ENCODE assay signal across 8 cellular contexts in the genomic region with DNA sequence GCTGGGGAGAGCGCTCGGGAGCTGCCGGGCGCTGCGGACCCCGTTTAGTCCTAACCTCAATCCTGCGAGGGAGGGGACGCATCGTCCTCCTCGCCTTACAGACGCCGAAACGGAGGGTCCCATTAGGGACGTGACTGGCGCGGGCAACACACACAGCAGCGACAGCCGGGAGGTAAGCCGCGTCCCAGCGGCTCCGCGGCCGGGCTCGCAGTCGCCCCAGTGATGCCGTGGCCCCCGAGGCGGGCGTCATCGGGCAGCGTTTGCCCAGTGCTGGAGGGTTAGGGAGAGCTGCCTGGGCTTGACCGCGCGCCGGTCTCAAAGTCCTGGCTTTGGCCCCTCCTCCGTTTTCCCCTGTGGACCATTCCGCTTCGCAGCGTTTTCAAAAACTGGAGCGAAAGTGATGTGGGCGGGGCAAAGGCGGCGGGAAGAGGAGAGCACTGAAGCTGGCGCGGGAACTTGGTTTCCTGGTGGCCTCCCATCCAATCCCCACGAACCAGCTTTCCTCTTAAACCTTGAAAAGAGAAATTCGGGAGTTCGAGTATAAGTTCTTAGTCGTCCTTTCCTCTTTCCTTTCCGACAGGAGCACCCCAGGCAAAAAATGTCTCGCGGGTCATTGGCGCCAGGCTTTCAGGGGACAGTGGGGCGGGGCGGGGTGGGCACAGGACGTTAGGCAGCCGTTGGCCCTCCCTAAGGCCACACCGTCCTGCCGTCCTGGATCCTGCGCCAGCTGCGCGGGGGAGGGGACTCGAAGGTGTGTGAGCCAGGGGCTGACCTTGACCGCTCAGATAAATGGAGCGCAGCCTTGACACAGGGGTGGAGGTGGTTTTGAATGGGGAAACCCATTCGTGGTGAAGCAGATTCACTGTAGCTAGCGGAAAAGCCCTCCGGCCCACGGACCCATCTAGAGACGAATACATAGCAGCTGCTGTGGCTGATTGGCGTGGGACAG. TPM values are rescaled to one million over a fixed set of nuclear protein-coding genes. Genes with fewer than 3 reads are reported as not detected.
DNase-seq lines count a peak whose midpoint lies in the region; ATAC-seq and TF ChIP-seq lines count a peak whose summit lies in the region.

No MANE protein-coding gene starts in this region.

- peak; percentile 61 for ATAC-seq in GM21619 (IDR thresholded peaks at IDR 0.05; ENCODE audit: unreplicated experiment)
- ATAC-seq in naive B cell (ENCODE audit: low read depth in 2 of 2) = peak; percentile 71 to 79
- ATAC-seq in stimulated activated naive CD8-positive, alpha-beta T cell treated with anti-CD3 and anti-CD28 coated beads, Interleukin-15, amount 100 ng/mL, for 72 hours = peak; percentile 78

- peak overlapping the region; percentile 88 for H3K4me2 ChIP-seq in DOHH2 (ENCODE audit: low read length)
- peak overlapping the region; percentile 58 for H3K4me2 ChIP-seq in OCI-LY1 (ENCODE audit: low read length)

- H4K20me1 ChIP-seq in DOHH2 (ENCODE audit: control insufficient read depth, insufficient read depth, low read depth, low read length) = no peaks in the 10 kb centered on the region
- H4K20me1 ChIP-seq in OCI-LY1 (ENCODE audit: insufficient read depth, low read length) = no peaks in the 10 kb centered on the region

- peaks cover 8% of the 10 kb centered on the region for H3K9me3 Mint-ChIP-seq in activated T-cell treated with anti-CD3 and anti-CD28 coated beads, Interleukin-2, amount 50 U/mL, for 24 hours
- H3K9me3 Mint-ChIP-seq in naive B cell = peaks cover 0 to 8% (median 2%) of the 10 kb centered on the region in 7 donors
- H3K9me3 Mint-ChIP-seq in stimulated activated naive CD8-positive, alpha-beta T cell treated with anti-CD3 and anti-CD28 coated beads, Interleukin-15, amount 100 ng/mL, for 72 hours = peaks cover 9 to 12% of the 10 kb centered on the region in 2 donors

- H3K36me3 Mint-ChIP-seq in activated T-cell treated with anti-CD3 and anti-CD28 coated beads, Interleukin-2, amount 50 U/mL, for 24 hours (ENCODE audit: low read depth) = peaks cover 51% of the 10 kb centered on the region
- no peaks in the 10 kb centered on the region for H3K36me3 Mint-ChIP-seq in naive B cell

- H3F3A ChIP-seq in DOHH2 (ENCODE audit: control insufficient read depth, insufficient read depth) = no peaks in the 10 kb centered on the region
- H3F3A ChIP-seq in OCI-LY1 (ENCODE audit: insufficient read depth, low read length) = no peaks in the 10 kb centered on the region

- H2AFZ ChIP-seq in OCI-LY1 (ENCODE audit: low read length) = no peak overlapping the region

- H3K27ac Mint-ChIP-seq in activated T-cell treated with anti-CD3 and anti-CD28 coated beads, Interleukin-2, amount 50 U/mL, for 24 hours = peak overlapping the region; percentile 94
- H3K27ac Mint-ChIP-seq in naive B cell = peak overlapping the region in 1 of 6 donors; percentile 85
- H3K27ac Mint-ChIP-seq in stimulated activated naive CD8-positive, alpha-beta T cell treated with anti-CD3 and anti-CD28 coated beads, Interleukin-15, amount 100 ng/mL, for 72 hours = peak overlapping the region; percentile 94 to 97

- H3K79me2 ChIP-seq in DOHH2 (ENCODE audit: control insufficient read depth, low read length) (peaks cover 86% of the 10 kb centered on the region), OCI-LY1 (ENCODE audit: insufficient read depth, low read length) (peaks cover 6% of the 10 kb centered on the region; the same call in 1 of the 2 replicates)

- H3K9me3 ChIP-seq in DOHH2 (ENCODE audit: control insufficient read depth, insufficient read depth, low read length) (peaks cover 18% of the 10 kb centered on the region; the same call in 1 of the 2 replicates), OCI-LY1 (ENCODE audit: low read length) (no peaks in the 10 kb centered on the region)

- H3K27me3 ChIP-seq in DOHH2 (ENCODE audit: control insufficient read depth, low read length) = no peaks in the 10 kb centered on the region
- H3K27me3 ChIP-seq in OCI-LY1 (ENCODE audit: insufficient read depth, low read length) = no peaks in the 10 kb centered on the region

- peak overlapping the region; percentile 76 for H3K27ac ChIP-seq in DOHH2 (ENCODE audit: low read depth, low read length)
- peak overlapping the region; percentile 60 for H3K27ac ChIP-seq in OCI-LY1 (ENCODE audit: low read depth, low read length, poor library complexity, severe bottlenecking)

- H3K4me3 Mint-ChIP-seq in activated T-cell treated with anti-CD3 and anti-CD28 coated beads, Interleukin-2, amount 50 U/mL, for 24 hours = peak overlapping the region; percentile 96
- peak overlapping the region; percentile 64 to 92 (median 85) for H3K4me3 Mint-ChIP-seq in naive B cell
- H3K4me3 Mint-ChIP-seq in stimulated activated naive CD8-positive, alpha-beta T cell treated with anti-CD3 and anti-CD28 coated beads, Interleukin-15, amount 100 ng/mL, for 72 hours = peak overlapping the region; percentile 90 to 92

- peaks cover 47% of the 10 kb centered on the region for H3K36me3 ChIP-seq in DOHH2 (ENCODE audit: control insufficient read depth, low read length)
- peaks cover 32% of the 10 kb centered on the region for H3K36me3 ChIP-seq in OCI-LY1 (ENCODE audit: insufficient read depth, low read length)

- H3K9ac ChIP-seq in OCI-LY1 (ENCODE audit: low read length) = peak overlapping the region; percentile 93

- H3K4me1 Mint-ChIP-seq in activated T-cell treated with anti-CD3 and anti-CD28 coated beads, Interleukin-2, amount 50 U/mL, for 24 hours (ENCODE audit: low read depth) = peaks cover 23% of the 10 kb centered on the region
- peaks cover 4 to 20% (median 9%) of the 10 kb centered on the region in 3 donors for H3K4me1 Mint-ChIP-seq in naive B cell
- H3K4me1 Mint-ChIP-seq in stimulated activated naive CD8-positive, alpha-beta T cell treated with anti-CD3 and anti-CD28 coated beads, Interleukin-15, amount 100 ng/mL, for 72 hours = peaks cover 49% of the 10 kb centered on the region

- no peak for TF ChIP-seq CTCF in DOHH2 (IDR thresholded peaks at IDR 0.05; ENCODE audit: low read depth, low read length, poor library complexity, severe bottlenecking)
- TF ChIP-seq CTCF in OCI-LY1 (IDR thresholded peaks at IDR 0.05; ENCODE audit: low read length) = no peak

- H3K4me3 ChIP-seq in DOHH2 (ENCODE audit: low read length) = peak overlapping the region; percentile 79
- peak overlapping the region; percentile 83 for H3K4me3 ChIP-seq in OCI-LY1 (ENCODE audit: low read depth, low read length, poor library complexity, severe bottlenecking)

- no peaks in the 10 kb centered on the region for H3K9me2 ChIP-seq in DOHH2 (replicated peaks; ENCODE audit: control insufficient read depth, low read length)
- no peaks in the 10 kb centered on the region for H3K9me2 ChIP-seq in OCI-LY1 (ENCODE audit: low read depth, low read length)

- H3K27me3 Mint-ChIP-seq in activated T-cell treated with anti-CD3 and anti-CD28 coated beads, Interleukin-2, amount 50 U/mL, for 24 hours = peaks cover 44% of the 10 kb centered on the region
- H3K27me3 Mint-ChIP-seq in naive B cell = peaks cover 30 to 55% (median 48%) of the 10 kb centered on the region in 3 donors
- peaks cover 31% of the 10 kb centered on the region for H3K27me3 Mint-ChIP-seq in stimulated activated naive CD8-positive, alpha-beta T cell treated with anti-CD3 and anti-CD28 coated beads, Interleukin-15, amount 100 ng/mL, for 72 hours

- DNase-seq in HuH-7.5 (ENCODE audit: low spot score) = peak; percentile 94
- peak; percentile 56 for DNase-seq in activated T-cell treated with anti-CD3 and anti-CD28 coated beads, Interleukin-2, amount 50 U/mL, for 24 hours
- peak; percentile 86 for DNase-seq in fibroblast of peridontal ligament (ENCODE audit: extremely low read depth)
- DNase-seq in naive B cell = peak; percentile 5
- DNase-seq in stimulated activated naive CD8-positive, alpha-beta T cell treated with anti-CD3 and anti-CD28 coated beads, Interleukin-15, amount 100 ng/mL, for 72 hours = peak; percentile 61 to 77

- peaks cover 33% of the 10 kb centered on the region for H3K4me1 ChIP-seq in DOHH2 (ENCODE audit: control insufficient read depth, low read length)
- peaks cover 9% of the 10 kb centered on the region for H3K4me1 ChIP-seq in OCI-LY1 (ENCODE audit: insufficient read depth, low read length, severe bottlenecking)

RNA-seq across cellular contexts. Expression of a gene that starts 0.8 kb away (rescaled TPM):
- polyA plus RNA-seq in naive B cell (ENCODE audit: low read depth in 6 of 6) = 1 to 10 TPM in 1 of 6 donors, not detected in 5; 1.0 TPM

RNA-seq across cellular contexts. Expression of a gene that starts 54.2 kb away (rescaled TPM):
- 1 to 10 TPM in 5 of 6 donors, under 1 TPM in 1; 0.53 to 6.6 (median 1.3) TPM for polyA plus RNA-seq in naive B cell (ENCODE audit: low read depth in 6 of 6)

Comparison
In these comparisons a context has a peak if more than half of its experiments do, and no peak if none do; other contexts are left out.
1. Peak in every context shown above with its lines: DNase-seq, ATAC-seq, H3K4me3 ChIP-seq and H3K27ac ChIP-seq.
2. DNase-seq: peak in every context shown above with its lines; median percentile 94 in HuH-7.5; 86 in fibroblast of peridontal ligament; 69 in stimulated activated naive CD8-positive, alpha-beta T cell treated with anti-CD3 and anti-CD28 coated beads, Interleukin-15, amount 100 ng/mL, for 72 hours; 56 in activated T-cell treated with anti-CD3 and anti-CD28 coated beads, Interleukin-2, amount 50 U/mL, for 24 hours; 5 in naive B cell.